11 cellular contexts compared by ENCODE assay signal in the genomic region with DNA sequence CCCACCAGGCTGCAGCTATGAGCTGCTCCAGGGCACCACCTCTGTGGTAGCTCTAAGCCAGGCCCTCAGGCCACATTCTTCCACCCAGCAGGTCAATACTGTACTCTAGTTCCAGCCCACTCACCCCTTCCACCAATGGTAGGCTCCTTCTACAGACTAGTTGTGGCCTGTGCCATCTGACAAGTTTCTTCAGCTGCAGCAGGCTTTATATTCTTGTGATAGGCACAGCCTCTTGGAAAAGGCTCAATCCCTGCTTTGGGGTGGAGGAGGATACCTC. TPM values are rescaled to one million over a fixed set of nuclear protein-coding genes. Genes with fewer than 3 reads are reported as not detected.
DNase-seq lines count a peak whose midpoint lies in the region; ATAC-seq and TF ChIP-seq lines count a peak whose summit lies in the region.
"Had no signal": no experiment of that assay in that cellular context is flagged by ENCODE, and none has a peak within 500 bp of the region (broad histone marks: within the 10 kb centered on the region; RNA-seq: fewer than 3 reads in every experiment).

No MANE protein-coding gene starts in this region.

- DNase-seq in epithelial cell of esophagus (ENCODE audit: low read depth) = peak; percentile 34
- no peak for DNase-seq in activated naive CD4-positive, alpha-beta T cell treated with anti-CD3 and anti-CD28 coated beads for 36 hours
- no peak for DNase-seq in activated CD4-positive, alpha-beta T cell treated with anti-CD3 and anti-CD28 coated beads for 36 hours
- no peak for DNase-seq in spleen
- no peak for DNase-seq in NCI-H1048 (lab: John Stamatoyannopoulos, UW)
- DNase-seq: activated CD4-positive, CD25-positive, alpha-beta regulatory T cell treated with anti-CD3 and anti-CD28 coated beads, Interleukin-2, amount 50 U/mL, for 72 hours; activated naive CD8-positive, alpha-beta T cell treated with anti-CD3 and anti-CD28 coated beads, Interleukin-2, amount 10 ng/mL, durations not matched to agents 7 days and 5 days; NCI-H146 had no signal

- CTCF ChIA-PET in activated naive CD4-positive, alpha-beta T cell treated with anti-CD3 and anti-CD28 coated beads for 36 hours (lab: Charles Lee) = interaction anchor here (1.7 kb wide), 1 partner anchor 37 kb away, joined by 3 read pairs; no protein-coding TSS in a partner anchor
- CTCF ChIA-PET in activated CD4-positive, alpha-beta T cell treated with anti-CD3 and anti-CD28 coated beads for 36 hours (lab: Charles Lee) = no interaction called here

- H3K9me3 ChIP-seq in spleen = peaks cover 0 to 5% (median 0%) of the 10 kb centered on the region in 8 donors

- H3K4me3 ChIP-seq in epithelial cell of esophagus (ENCODE audit: low read length) (no peak overlapping the region), spleen (no peak overlapping the region)

- H3K27me3 ChIP-seq in spleen (replicated peaks in 1 of 7) = no peaks in the 10 kb centered on the region

- peaks cover 4% of the 10 kb centered on the region for H3K9me3 Mint-ChIP-seq in activated naive CD4-positive, alpha-beta T cell treated with anti-CD3 and anti-CD28 coated beads for 36 hours
- H3K9me3 Mint-ChIP-seq in activated CD4-positive, alpha-beta T cell treated with anti-CD3 and anti-CD28 coated beads for 36 hours (ENCODE audit: low read depth) = peaks cover 1% of the 10 kb centered on the region

- peaks cover 0 to 14% (median 0%) of the 10 kb centered on the region in 6 donors for H3K36me3 ChIP-seq in spleen

- peaks cover 6 to 82% (median 34%) of the 10 kb centered on the region in 6 donors for H3K4me1 ChIP-seq in spleen

- peak; percentile 70 for ATAC-seq in GM18517 (IDR thresholded peaks at IDR 0.05; ENCODE audit: unreplicated experiment)
- peak; percentile 53 for ATAC-seq in GM21528 (IDR thresholded peaks at IDR 0.05; ENCODE audit: low FRiP score, unreplicated experiment)
- peak; percentile 57 for ATAC-seq in HG03175 (IDR thresholded peaks at IDR 0.05; ENCODE audit: unreplicated experiment)
- no peak for ATAC-seq in activated CD4-positive, alpha-beta T cell treated with anti-CD3 and anti-CD28 coated beads for 36 hours

- peak overlapping the region in 1 of 8 donors; percentile 45 for H3K27ac ChIP-seq in spleen

- H3K36me3 Mint-ChIP-seq in activated naive CD4-positive, alpha-beta T cell treated with anti-CD3 and anti-CD28 coated beads for 36 hours (ENCODE audit: low read depth) = peaks cover 18% of the 10 kb centered on the region
- peaks cover 18% of the 10 kb centered on the region for H3K36me3 Mint-ChIP-seq in activated CD4-positive, alpha-beta T cell treated with anti-CD3 and anti-CD28 coated beads for 36 hours (ENCODE audit: low read depth)

- H3K27ac Mint-ChIP-seq in activated naive CD4-positive, alpha-beta T cell treated with anti-CD3 and anti-CD28 coated beads for 36 hours = no peak overlapping the region
- H3K27ac Mint-ChIP-seq in activated CD4-positive, alpha-beta T cell treated with anti-CD3 and anti-CD28 coated beads for 36 hours = no peak overlapping the region
- H3K27ac Mint-ChIP-seq: activated naive CD8-positive, alpha-beta T cell treated with anti-CD3 and anti-CD28 coated beads, Interleukin-2, amount 10 ng/mL, durations not matched to agents 7 days and 5 days had no signal

- no peaks in the 10 kb centered on the region for H3K27me3 Mint-ChIP-seq in activated naive CD4-positive, alpha-beta T cell treated with anti-CD3 and anti-CD28 coated beads for 36 hours (ENCODE audit: low read depth)
- H3K27me3 Mint-ChIP-seq in activated CD4-positive, alpha-beta T cell treated with anti-CD3 and anti-CD28 coated beads for 36 hours = no peaks in the 10 kb centered on the region
- H3K27me3 Mint-ChIP-seq: activated naive CD8-positive, alpha-beta T cell treated with anti-CD3 and anti-CD28 coated beads, Interleukin-2, amount 10 ng/mL, durations not matched to agents 7 days and 5 days had no signal

- no peak overlapping the region for H3K4me3 Mint-ChIP-seq in activated naive CD4-positive, alpha-beta T cell treated with anti-CD3 and anti-CD28 coated beads for 36 hours
- no peak overlapping the region for H3K4me3 Mint-ChIP-seq in activated CD4-positive, alpha-beta T cell treated with anti-CD3 and anti-CD28 coated beads for 36 hours
- H3K4me3 Mint-ChIP-seq: activated naive CD8-positive, alpha-beta T cell treated with anti-CD3 and anti-CD28 coated beads, Interleukin-2, amount 10 ng/mL, durations not matched to agents 7 days and 5 days had no signal

- TF ChIP-seq CTCF in epithelial cell of esophagus (IDR thresholded peaks at IDR 0.05; ENCODE audit: insufficient read depth, low read depth, low read length, missing control alignments) = no peak
- no peak for TF ChIP-seq CTCF in spleen (IDR thresholded peaks at IDR 0.05 in 8 of 11, conservative IDR thresholded peaks at IDR 0.05 in 3 of 11)

- TF ChIP-seq POLR2A in spleen (IDR thresholded peaks at IDR 0.05) = no peak

- intact Hi-C loops in activated naive CD4-positive, alpha-beta T cell treated with anti-CD3 and anti-CD28 coated beads for 36 hours (cut with micrococcal nuclease) = no loop called here
- intact Hi-C loops in activated CD4-positive, alpha-beta T cell treated with anti-CD3 and anti-CD28 coated beads for 36 hours (cut with DNase I, micrococcal nuclease) = no loop called here
- intact Hi-C loops in spleen (cut with DNase I; ENCODE audit: low total_unique reads) = no loop called here

- peaks cover 65% of the 10 kb centered on the region for H3K4me1 Mint-ChIP-seq in activated naive CD4-positive, alpha-beta T cell treated with anti-CD3 and anti-CD28 coated beads for 36 hours (ENCODE audit: low read depth)
- peaks cover 71% of the 10 kb centered on the region for H3K4me1 Mint-ChIP-seq in activated CD4-positive, alpha-beta T cell treated with anti-CD3 and anti-CD28 coated beads for 36 hours

- POLR2A ChIA-PET in activated CD4-positive, alpha-beta T cell treated with anti-CD3 and anti-CD28 coated beads for 36 hours (lab: Charles Lee) = interaction anchor here (1.7 kb wide), 1 partner anchor 8 kb away, joined by 4 read pairs; a partner anchor contains a TSS

RNA-seq across cellular contexts. Expression of a gene that starts 8.5 kb away (rescaled TPM):
- 10 to 100 TPM; 27.5 to 28.2 TPM for total RNA-seq in activated naive CD4-positive, alpha-beta T cell treated with anti-CD3 and anti-CD28 coated beads for 36 hours
- total RNA-seq in activated CD4-positive, alpha-beta T cell treated with anti-CD3 and anti-CD28 coated beads for 36 hours = 10 to 100 TPM; 28.4 to 28.7 TPM
- total RNA-seq in spleen = 10 to 100 TPM; 28.9 to 84.5 (median 39.3) TPM
- polyA plus RNA-seq in spleen = 10 to 100 TPM; 38.3 to 41.7 (median 39.9) TPM
